Comparison of ENCODE assay signal across 20 cellular contexts in genomic region chr12:52434760-52435530, GRCh38. TPM values are rescaled to one million over a fixed set of nuclear protein-coding genes. Genes with fewer than 3 reads are reported as not detected.
DNase-seq lines count a peak whose midpoint lies in the region; ATAC-seq, FAIRE-seq and TF ChIP-seq lines count a peak whose summit lies in the region.
"Had no signal": no experiment of that assay in that cellular context is flagged by ENCODE, and none has a peak within 500 bp of the region (broad histone marks: within the 10 kb centered on the region; RNA-seq: fewer than 3 reads in every experiment).

No MANE protein-coding gene starts in this region.

- H3K9me3 Mint-ChIP-seq in activated T-helper 17 cell treated with anti-CD3 and anti-CD28 coated beads, Interleukin-2, amount 50 U/mL, for 72 hours: no peaks in the 10 kb centered on the region
- H3K9me3 Mint-ChIP-seq: stimulated activated memory B cell treated with anti-CD40 and anti-IgM and Interleukin-4, amounts not matched to agents 10 μg/mL and 1 μg/mL and 100 μg/mL, for 72 hours had no signal

- H3K36me3 Mint-ChIP-seq in activated T-helper 17 cell treated with anti-CD3 and anti-CD28 coated beads, Interleukin-2, amount 50 U/mL, for 72 hours (ENCODE audit: low read depth): no peaks in the 10 kb centered on the region
- H3K36me3 Mint-ChIP-seq: activated CD8-positive, alpha-beta memory T cell treated with anti-CD3 and anti-CD28 coated beads, Interleukin-2, amount 10 ng/mL, durations not matched to agents 7 days and 5 days; stimulated activated memory B cell treated with anti-CD40 and anti-IgM and Interleukin-4, amounts not matched to agents 10 μg/mL and 1 μg/mL and 100 μg/mL, for 72 hours had no signal

- no peak overlapping the region for H3K27ac Mint-ChIP-seq in activated T-helper 17 cell treated with anti-CD3 and anti-CD28 coated beads, Interleukin-2, amount 50 U/mL, for 72 hours
- H3K27ac Mint-ChIP-seq: activated CD8-positive, alpha-beta memory T cell treated with anti-CD3 and anti-CD28 coated beads, Interleukin-2, amount 10 ng/mL, durations not matched to agents 7 days and 5 days; stimulated activated memory B cell treated with anti-CD40 and anti-IgM and Interleukin-4, amounts not matched to agents 10 μg/mL and 1 μg/mL and 100 μg/mL, for 72 hours had no signal

- ATAC-seq in activated T-helper 17 cell treated with anti-CD3 and anti-CD28 coated beads, Interleukin-2, amount 50 U/mL, for 72 hours (replicated peaks): no peak
- ATAC-seq: activated CD4-positive, CD25-positive, alpha-beta regulatory T cell treated with anti-CD3 and anti-CD28 coated beads, Interleukin-2, amount 50 U/mL, for 24 hours; activated CD8-positive, alpha-beta memory T cell treated with anti-CD3 and anti-CD28 coated beads, Interleukin-2, amount 10 ng/mL, durations not matched to agents 7 days and 5 days; stimulated activated memory B cell treated with anti-CD40 and anti-IgM and Interleukin-4, amounts not matched to agents 10 μg/mL and 1 μg/mL and 100 μg/mL, for 72 hours had no signal

- peaks cover 32% of the 10 kb centered on the region for H3K27me3 Mint-ChIP-seq in activated T-helper 17 cell treated with anti-CD3 and anti-CD28 coated beads, Interleukin-2, amount 50 U/mL, for 72 hours

- FAIRE-seq in RCC 7860 (lab: Jason Lieb, UNC): no peak

- peaks cover 4% of the 10 kb centered on the region for H3K4me1 Mint-ChIP-seq in activated T-helper 17 cell treated with anti-CD3 and anti-CD28 coated beads, Interleukin-2, amount 50 U/mL, for 72 hours
- H3K4me1 Mint-ChIP-seq: activated CD8-positive, alpha-beta memory T cell treated with anti-CD3 and anti-CD28 coated beads, Interleukin-2, amount 10 ng/mL, durations not matched to agents 7 days and 5 days; stimulated activated memory B cell treated with anti-CD40 and anti-IgM and Interleukin-4, amounts not matched to agents 10 μg/mL and 1 μg/mL and 100 μg/mL, for 72 hours had no signal

- TF ChIP-seq CTCF in fibroblast of mammary gland (conservative IDR thresholded peaks at IDR 0.05; ENCODE audit: control insufficient read depth, insufficient read depth, low read depth, low read length): no peak

- H3K4me3 Mint-ChIP-seq in activated T-helper 17 cell treated with anti-CD3 and anti-CD28 coated beads, Interleukin-2, amount 50 U/mL, for 72 hours: no peak overlapping the region
- H3K4me3 Mint-ChIP-seq: activated CD8-positive, alpha-beta memory T cell treated with anti-CD3 and anti-CD28 coated beads, Interleukin-2, amount 10 ng/mL, durations not matched to agents 7 days and 5 days; stimulated activated memory B cell treated with anti-CD40 and anti-IgM and Interleukin-4, amounts not matched to agents 10 μg/mL and 1 μg/mL and 100 μg/mL, for 72 hours had no signal

- H3K4me3 ChIP-seq in fibroblast of mammary gland (ENCODE audit: control insufficient read depth, low read depth, low read length): no peak overlapping the region
- H3K4me3 ChIP-seq: BLaER1 treated with 17β-estradiol and CSF1 and Interleukin-3, amounts not matched to agents 10 nM and 100 nM; SJSA1; thyroid gland had no signal

- DNase-seq in A172 (ENCODE audit: low spot score): peak; percentile 52
- DNase-seq in RCC 7860 (ENCODE audit: low spot score): peak; percentile 10
- DNase-seq in fibroblast of mammary gland (ENCODE audit: low read depth): peak; percentile 34
- DNase-seq in NCI-H526 treated with DMSO at 0.1 percent for 48 hours (lab: John Stamatoyannopoulos, UW): no peak
- no peak for DNase-seq in activated CD8-positive, alpha-beta memory T cell treated with anti-CD3 and anti-CD28 coated beads for 24 hours
- DNase-seq: 8988T; activated CD8-positive, alpha-beta memory T cell treated with anti-CD3 and anti-CD28 coated beads, Interleukin-2, amount 10 ng/mL, durations not matched to agents 7 days and 5 days; activated effector memory CD4-positive, alpha-beta T cell treated with Interleukin-2 at 50 U/mL for 16 hours; amygdala; DMS 273 treated with DMSO at 0.1 percent for 48 hours; hypothalamus; NCI-H2081; NCI-H510A; thyroid gland had no signal

RNA-seq across cellular contexts. Expression of gene KRT75, which starts 0.8 kb away (rescaled TPM):
- total RNA-seq in A172 (2014; rRNA removed; shearing (Covaris generic)): 0.07 TPM in 1 of 2 replicates, not detected in the other
- total RNA-seq in activated T-helper 17 cell treated with anti-CD3 and anti-CD28 coated beads, Interleukin-2, amount 50 U/mL, for 72 hours: not detected
- total RNA-seq: activated CD8-positive, alpha-beta memory T cell treated with anti-CD3 and anti-CD28 coated beads, Interleukin-2, amount 10 ng/mL, durations not matched to agents 7 days and 5 days; cerebellum; SJSA1; thyroid gland had no signal

RNA-seq across cellular contexts. Expression of gene KRT6B, which starts 17.0 kb away (rescaled TPM):
- not detected in 2 replicates for total RNA-seq in A172 (2014; rRNA removed; shearing (Covaris generic))
- not detected for total RNA-seq in activated T-helper 17 cell treated with anti-CD3 and anti-CD28 coated beads, Interleukin-2, amount 50 U/mL, for 72 hours
- total RNA-seq: activated CD8-positive, alpha-beta memory T cell treated with anti-CD3 and anti-CD28 coated beads, Interleukin-2, amount 10 ng/mL, durations not matched to agents 7 days and 5 days; cerebellum; SJSA1; thyroid gland had no signal

RNA-seq across cellular contexts. Expression of gene KRT82, which starts 28.8 kb away (rescaled TPM):
- total RNA-seq in A172 (2014; rRNA removed; shearing (Covaris generic)): not detected in 2 replicates
- total RNA-seq in activated T-helper 17 cell treated with anti-CD3 and anti-CD28 coated beads, Interleukin-2, amount 50 U/mL, for 72 hours: not detected
- total RNA-seq: activated CD8-positive, alpha-beta memory T cell treated with anti-CD3 and anti-CD28 coated beads, Interleukin-2, amount 10 ng/mL, durations not matched to agents 7 days and 5 days; cerebellum; SJSA1; thyroid gland had no signal

RNA-seq across cellular contexts. Expression of gene KRT6C, which starts 38.7 kb away (rescaled TPM):
- total RNA-seq in A172 (2014; rRNA removed; shearing (Covaris generic)): not detected in 2 replicates
- total RNA-seq in activated T-helper 17 cell treated with anti-CD3 and anti-CD28 coated beads, Interleukin-2, amount 50 U/mL, for 72 hours: not detected
- total RNA-seq: activated CD8-positive, alpha-beta memory T cell treated with anti-CD3 and anti-CD28 coated beads, Interleukin-2, amount 10 ng/mL, durations not matched to agents 7 days and 5 days; cerebellum; SJSA1; thyroid gland had no signal

RNA-seq across cellular contexts. Expression of gene KRT84, which starts 49.5 kb away (rescaled TPM):
- not detected in 2 replicates for total RNA-seq in A172 (2014; rRNA removed; shearing (Covaris generic))
- total RNA-seq in activated T-helper 17 cell treated with anti-CD3 and anti-CD28 coated beads, Interleukin-2, amount 50 U/mL, for 72 hours: not detected
- total RNA-seq: activated CD8-positive, alpha-beta memory T cell treated with anti-CD3 and anti-CD28 coated beads, Interleukin-2, amount 10 ng/mL, durations not matched to agents 7 days and 5 days; cerebellum; SJSA1; thyroid gland had no signal

Comparison
In these comparisons a context has a peak if more than half of its experiments do, and no peak if none do; other contexts are left out.
1. DNase-seq: peak in A172 (single experiment), RCC 7860 (single experiment) and fibroblast of mammary gland (single experiment); none in NCI-H526 treated with DMSO at 0.1 percent for 48 hours (single experiment) and activated CD8-positive, alpha-beta memory T cell treated with anti-CD3 and anti-CD28 coated beads for 24 hours (single experiment).